8 cellular contexts compared by ENCODE assay signal in genomic region chr1:66182551-66183178, GRCh38.
DNase-seq lines count a peak whose midpoint lies in the region; ATAC-seq and TF ChIP-seq lines count a peak whose summit lies in the region.

No MANE protein-coding gene starts in this region.

- ATAC-seq in T-cell (replicated peaks in 1 of 4) = peak in 3 of 4 experiments; percentile 50 to 97 (median 60)
- no peak for ATAC-seq in HG02642 (IDR thresholded peaks at IDR 0.05; ENCODE audit: poor library complexity, unreplicated experiment)
- ATAC-seq in stimulated activated memory B cell treated with anti-CD40 and anti-IgM and Interleukin-4, amounts not matched to agents 10 μg/mL and 1 μg/mL and 100 μg/mL, for 72 hours = no peak

- no peaks in the 10 kb centered on the region for H3K9me3 Mint-ChIP-seq in T-cell
- no peaks in the 10 kb centered on the region for H3K9me3 Mint-ChIP-seq in stimulated activated memory B cell treated with anti-CD40 and anti-IgM and Interleukin-4, amounts not matched to agents 10 μg/mL and 1 μg/mL and 100 μg/mL, for 72 hours

- CTCF ChIA-PET in HEK293T (lab: Yijun Ruan, JAX) = interaction anchor here (0.9 kb wide), 1 partner anchor 60 kb away, joined by 3 read pairs; no protein-coding TSS in a partner anchor
- CTCF ChIA-PET in T-cell (lab: Charles Lee) = interaction anchor here in 1 of 2 donors (1.2 to 1.3 kb wide), 2 partner anchors 61 to 262 kb away, joined by 3 to 4 read pairs; no protein-coding TSS in a partner anchor

- DNase-seq in HEK293T (ENCODE audit: extremely low spot score) (peak; percentile 41), T-cell (peak in 31 of 34 experiments; percentile 6 to 63 (median 31)), NCI-H1048 (lab: John Stamatoyannopoulos, UW) (no peak), NCI-H1092 treated with DMSO at 0.1 percent for 48 hours (lab: John Stamatoyannopoulos, UW) (no peak)
- DNase-seq in effector memory CD4-positive, alpha-beta T cell = peak; percentile 3 to 14 (median 9)
- peak; percentile 25 to 30 for DNase-seq in stimulated activated CD4-positive, alpha-beta T cell treated with anti-CD3 and anti-CD28 coated beads, Interleukin-2, amount 100 ng/mL, for 24 hours

- H3K27ac ChIP-seq in effector memory CD4-positive, alpha-beta T cell (ENCODE audit: insufficient read depth, low read length, poor library complexity, severe bottlenecking) = no peak overlapping the region

- H3K4me1 Mint-ChIP-seq in T-cell = peaks cover 22 to 24% (median 24%) of the 10 kb centered on the region in 3 donors
- H3K4me1 Mint-ChIP-seq in stimulated activated memory B cell treated with anti-CD40 and anti-IgM and Interleukin-4, amounts not matched to agents 10 μg/mL and 1 μg/mL and 100 μg/mL, for 72 hours = no peaks in the 10 kb centered on the region

- H3K27me3 Mint-ChIP-seq in T-cell = no peaks in the 10 kb centered on the region
- peaks cover 10% of the 10 kb centered on the region for H3K27me3 Mint-ChIP-seq in stimulated activated memory B cell treated with anti-CD40 and anti-IgM and Interleukin-4, amounts not matched to agents 10 μg/mL and 1 μg/mL and 100 μg/mL, for 72 hours

- POLR2A ChIA-PET in HEK293T (lab: Yijun Ruan, JAX) (no interaction called here), T-cell (lab: Charles Lee) (interaction anchor here in 1 of 2 donors (0.5 kb wide), 1 partner anchor 198 kb away, joined by 4 read pairs; no protein-coding TSS in a partner anchor)

- H3K4me3 ChIP-seq in effector memory CD4-positive, alpha-beta T cell (ENCODE audit: insufficient read depth, low read depth, low read length, poor library complexity, severe bottlenecking) = no peak overlapping the region

- H3K36me3 Mint-ChIP-seq in T-cell = no peaks in the 10 kb centered on the region
- no peaks in the 10 kb centered on the region for H3K36me3 Mint-ChIP-seq in stimulated activated memory B cell treated with anti-CD40 and anti-IgM and Interleukin-4, amounts not matched to agents 10 μg/mL and 1 μg/mL and 100 μg/mL, for 72 hours

- no peaks in the 10 kb centered on the region for H3K27me3 ChIP-seq in effector memory CD4-positive, alpha-beta T cell (replicated peaks; ENCODE audit: control insufficient read depth, insufficient read depth, low read length, poor library complexity, severe bottlenecking)

- H3K4me1 ChIP-seq in effector memory CD4-positive, alpha-beta T cell (ENCODE audit: control insufficient read depth, insufficient read depth, low read length, poor library complexity, severe bottlenecking) = no peaks in the 10 kb centered on the region

- H3K9me3 ChIP-seq in effector memory CD4-positive, alpha-beta T cell (ENCODE audit: control insufficient read depth, low read length) = no peaks in the 10 kb centered on the region

- no peak overlapping the region for H3K4me3 Mint-ChIP-seq in T-cell
- no peak overlapping the region for H3K4me3 Mint-ChIP-seq in stimulated activated memory B cell treated with anti-CD40 and anti-IgM and Interleukin-4, amounts not matched to agents 10 μg/mL and 1 μg/mL and 100 μg/mL, for 72 hours

- H3K36me3 ChIP-seq in effector memory CD4-positive, alpha-beta T cell (ENCODE audit: control insufficient read depth, insufficient read depth, low read length) = no peaks in the 10 kb centered on the region

- H3K27ac Mint-ChIP-seq in T-cell = peak overlapping the region; percentile 35 to 41
- no peak overlapping the region for H3K27ac Mint-ChIP-seq in stimulated activated memory B cell treated with anti-CD40 and anti-IgM and Interleukin-4, amounts not matched to agents 10 μg/mL and 1 μg/mL and 100 μg/mL, for 72 hours

TF ChIP-seq in HEK293T, 16 proteins besides CTCF, POLR2A, EP300 and RAD21:
- TF ChIP-seq PKNOX1 (IDR thresholded peaks at IDR 0.05) = peak; percentile 38; the same call in 1 of the 2 replicates
- TF ChIP-seq LEF1 (IDR thresholded peaks at IDR 0.05; ENCODE audit: borderline replicate concordance) = no peak

Comparison
In these comparisons a context has a peak if more than half of its experiments do, and no peak if none do; other contexts are left out.
1. DNase-seq: peak in HEK293T (single experiment), T-cell (31 of 34), effector memory CD4-positive, alpha-beta T cell (3 of 3) and stimulated activated CD4-positive, alpha-beta T cell treated with anti-CD3 and anti-CD28 coated beads, Interleukin-2, amount 100 ng/mL, for 24 hours (2 of 2); none in NCI-H1048 (single experiment) and NCI-H1092 treated with DMSO at 0.1 percent for 48 hours (single experiment).
2. ATAC-seq: peak in T-cell (3 of 4); none in HG02642 (single experiment) and stimulated activated memory B cell treated with anti-CD40 and anti-IgM and Interleukin-4, amounts not matched to agents 10 μg/mL and 1 μg/mL and 100 μg/mL, for 72 hours (single experiment).